24 cellular contexts compared by ENCODE assay signal in the genomic region with DNA sequence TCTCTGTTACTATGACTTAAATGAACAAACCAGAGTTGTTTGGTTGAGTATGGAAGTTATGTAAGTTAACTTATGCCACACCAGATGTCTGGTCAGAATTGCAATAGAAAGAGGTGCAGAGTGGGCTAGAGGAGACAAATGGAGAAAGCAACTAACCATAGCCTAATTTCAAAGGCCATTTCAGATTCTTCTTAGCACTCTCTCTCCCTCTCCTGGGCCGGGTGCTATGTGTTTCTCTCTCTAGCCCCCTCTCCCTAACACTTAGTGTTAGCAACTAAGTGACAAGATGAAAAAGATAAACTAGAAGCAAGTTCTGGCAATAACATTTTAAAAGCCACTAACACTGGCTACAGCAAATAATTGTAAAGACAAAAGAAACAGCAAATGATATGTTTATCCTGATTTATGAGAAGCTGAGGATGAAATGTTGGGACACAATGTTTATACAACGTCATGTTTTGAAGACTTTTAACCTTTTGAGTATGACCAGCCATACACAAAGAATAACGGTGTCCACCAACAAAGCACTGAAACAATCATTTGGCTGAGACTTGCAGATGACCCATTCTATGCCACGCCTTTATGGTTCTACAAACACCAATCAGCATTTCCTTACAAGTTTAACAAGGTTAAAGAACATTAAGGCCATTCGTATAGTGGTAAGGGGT. TPM values are rescaled to one million over a fixed set of nuclear protein-coding genes. Genes with fewer than 3 reads are reported as not detected.
"Had no signal": no experiment of that assay in that cellular context is flagged by ENCODE, and none has a peak within 500 bp of the region (broad histone marks: within the 10 kb centered on the region; RNA-seq: fewer than 3 reads in every experiment).

No MANE protein-coding gene starts in this region.

- H3K4me3 ChIP-seq: left ventricle myocardium inferior, smooth muscle cell, thoracic aorta had no signal

- H3K9me3 ChIP-seq: left ventricle myocardium inferior, thoracic aorta had no signal

- H3K27ac Mint-ChIP-seq: activated CD4-positive, alpha-beta memory T cell treated with anti-CD3 and anti-CD28 coated beads, Interleukin-2, amount 10 ng/mL, durations not matched to agents 7 days and 5 days; activated naive CD4-positive, alpha-beta T cell treated with anti-CD3 and anti-CD28 coated beads, Interleukin-2, amount 10 ng/mL, durations not matched to agents 7 days and 5 days; T-helper 1 cell treated with Interleukin-12 subunit alpha and Interleukin-12 subunit beta and Interleukin-4 antibody, amounts not matched to agents 30 μg/mL and 1 μg/mL, for 36 hours; type B pancreatic cell had no signal

- H3K27me3 Mint-ChIP-seq: activated CD4-positive, alpha-beta memory T cell treated with anti-CD3 and anti-CD28 coated beads, Interleukin-2, amount 10 ng/mL, durations not matched to agents 7 days and 5 days; activated naive CD4-positive, alpha-beta T cell treated with anti-CD3 and anti-CD28 coated beads, Interleukin-2, amount 10 ng/mL, durations not matched to agents 7 days and 5 days; type B pancreatic cell had no signal

- H3K27ac ChIP-seq: left ventricle myocardium inferior, thoracic aorta had no signal

- ATAC-seq: activated T-cell treated with anti-CD3 and anti-CD28 coated beads, Interleukin-2, amount 50 U/mL, for 72 hours; sciatic nerve had no signal

- H3K9me3 Mint-ChIP-seq: activated CD4-positive, alpha-beta memory T cell treated with anti-CD3 and anti-CD28 coated beads, Interleukin-2, amount 10 ng/mL, durations not matched to agents 7 days and 5 days; activated naive CD4-positive, alpha-beta T cell treated with anti-CD3 and anti-CD28 coated beads, Interleukin-2, amount 10 ng/mL, durations not matched to agents 7 days and 5 days; activated T-cell treated with anti-CD3 and anti-CD28 coated beads, Interleukin-2, amount 50 U/mL, for 72 hours; immature natural killer cell; T-helper 1 cell treated with Interleukin-12 subunit alpha and Interleukin-12 subunit beta and Interleukin-4 antibody, amounts not matched to agents 30 μg/mL and 1 μg/mL, for 36 hours; type B pancreatic cell had no signal

- H3K4me1 ChIP-seq: left ventricle myocardium inferior had no signal

- H3K4me3 Mint-ChIP-seq: activated CD4-positive, alpha-beta memory T cell treated with anti-CD3 and anti-CD28 coated beads, Interleukin-2, amount 10 ng/mL, durations not matched to agents 7 days and 5 days; activated naive CD4-positive, alpha-beta T cell treated with anti-CD3 and anti-CD28 coated beads, Interleukin-2, amount 10 ng/mL, durations not matched to agents 7 days and 5 days; activated T-cell treated with anti-CD3 and anti-CD28 coated beads, Interleukin-2, amount 50 U/mL, for 72 hours; immature natural killer cell; T-helper 1 cell treated with Interleukin-12 subunit alpha and Interleukin-12 subunit beta and Interleukin-4 antibody, amounts not matched to agents 30 μg/mL and 1 μg/mL, for 36 hours; type B pancreatic cell had no signal

- H3K4me1 Mint-ChIP-seq: activated CD4-positive, alpha-beta memory T cell treated with anti-CD3 and anti-CD28 coated beads, Interleukin-2, amount 10 ng/mL, durations not matched to agents 7 days and 5 days; activated naive CD4-positive, alpha-beta T cell treated with anti-CD3 and anti-CD28 coated beads, Interleukin-2, amount 10 ng/mL, durations not matched to agents 7 days and 5 days had no signal

- DNase-seq: activated CD4-positive, alpha-beta memory T cell treated with anti-CD3 and anti-CD28 coated beads, Interleukin-2, amount 10 ng/mL, durations not matched to agents 7 days and 5 days; activated CD4-positive, alpha-beta T cell treated with anti-CD3 and anti-CD28 coated beads for 48 hours; activated CD4-positive, CD25-positive, alpha-beta regulatory T cell; activated effector memory CD4-positive, alpha-beta T cell treated with anti-CD3 and anti-CD28 coated beads, Interleukin-2, amount 50 U/mL, for 16 hours; activated naive CD4-positive, alpha-beta T cell treated with anti-CD3 and anti-CD28 coated beads, Interleukin-2, amount 10 ng/mL, durations not matched to agents 7 days and 5 days; activated T-cell treated with anti-CD3 and anti-CD28 coated beads, Interleukin-2, amount 50 U/mL, for 72 hours; amygdala; effector CD4-positive, alpha-beta T cell; foreskin melanocyte; immature natural killer cell; left ventricle myocardium inferior; occipital lobe; stimulated activated CD4-positive, alpha-beta T cell treated with anti-CD3 and anti-CD28 coated beads, Interleukin-15, amount 100 ng/mL, for 24 hours; stimulated activated CD8-positive, alpha-beta memory T cell treated with anti-CD3 and anti-CD28 coated beads, Interleukin-4, amount 100 ng/mL, for 48 hours; stimulated activated naive CD4-positive, alpha-beta T cell; T1000 had no signal

RNA-seq across cellular contexts. Expression of a gene that starts 18.6 kb away (rescaled TPM):
- total RNA-seq: activated CD4-positive, alpha-beta memory T cell treated with anti-CD3 and anti-CD28 coated beads, Interleukin-2, amount 10 ng/mL, durations not matched to agents 7 days and 5 days; activated T-cell treated with anti-CD3 and anti-CD28 coated beads, Interleukin-2, amount 50 U/mL, for 72 hours; left ventricle myocardium inferior; myocyte; smooth muscle cell had no signal
- polyA plus RNA-seq: esophagus, immature natural killer cell, neural cell, smooth muscle cell had no signal
